20 cellular contexts compared by ENCODE assay signal in genomic region chr5:39121315-39121714, GRCh38. TPM values are rescaled to one million over a fixed set of nuclear protein-coding genes. Genes with fewer than 3 reads are reported as not detected.
DNase-seq lines count a peak whose midpoint lies in the region; ATAC-seq and TF ChIP-seq lines count a peak whose summit lies in the region.
"Had no signal": no experiment of that assay in that cellular context is flagged by ENCODE, and none has a peak within 500 bp of the region (broad histone marks: within the 10 kb centered on the region; RNA-seq: fewer than 3 reads in every experiment).

No MANE protein-coding gene starts in this region.

- no peaks in the 10 kb centered on the region for H3K9me2 ChIP-seq in GM23248 (ENCODE audit: insufficient read depth)

- peaks cover 24% of the 10 kb centered on the region for H3K36me3 Mint-ChIP-seq in activated naive CD4-positive, alpha-beta T cell treated with anti-CD3 and anti-CD28 coated beads, Interleukin-2, amount 50 U/mL, for 24 hours
- peaks cover 20% of the 10 kb centered on the region for H3K36me3 Mint-ChIP-seq in activated naive CD8-positive, alpha-beta T cell treated with anti-CD3 and anti-CD28 coated beads, Interleukin-2, amount 50 U/mL, for 24 hours (ENCODE audit: low read depth)

- no peaks in the 10 kb centered on the region for H3K27me3 Mint-ChIP-seq in activated naive CD4-positive, alpha-beta T cell treated with anti-CD3 and anti-CD28 coated beads, Interleukin-2, amount 50 U/mL, for 24 hours
- no peaks in the 10 kb centered on the region for H3K27me3 Mint-ChIP-seq in activated naive CD8-positive, alpha-beta T cell treated with anti-CD3 and anti-CD28 coated beads, Interleukin-2, amount 50 U/mL, for 24 hours

- H2AFZ ChIP-seq in GM23248: no peak overlapping the region

- CTCF ChIA-PET in RWPE1 (lab: Yijun Ruan, JAX): interaction anchor here (0.7 kb wide), 1 partner anchor 105 kb away, joined by 4 read pairs; no protein-coding TSS in a partner anchor

- H3K9ac ChIP-seq in GM23248: no peak overlapping the region

- H3K36me3 ChIP-seq in GM23248 (ENCODE audit: low read depth): no peaks in the 10 kb centered on the region
- H3K36me3 ChIP-seq: HAP-1 had no signal

- in situ Hi-C loops in GM23248 (cut with MboI): no loop called here

- no peak overlapping the region for H3K4me3 Mint-ChIP-seq in activated naive CD4-positive, alpha-beta T cell treated with anti-CD3 and anti-CD28 coated beads, Interleukin-2, amount 50 U/mL, for 24 hours
- H3K4me3 Mint-ChIP-seq in activated naive CD8-positive, alpha-beta T cell treated with anti-CD3 and anti-CD28 coated beads, Interleukin-2, amount 50 U/mL, for 24 hours: no peak overlapping the region
- H3K4me3 Mint-ChIP-seq: B cell had no signal

- H3K27ac Mint-ChIP-seq in activated naive CD4-positive, alpha-beta T cell treated with anti-CD3 and anti-CD28 coated beads, Interleukin-2, amount 50 U/mL, for 24 hours: peak overlapping the region; percentile 80
- H3K27ac Mint-ChIP-seq in activated naive CD8-positive, alpha-beta T cell treated with anti-CD3 and anti-CD28 coated beads, Interleukin-2, amount 50 U/mL, for 24 hours: peak overlapping the region; percentile 28
- H3K27ac Mint-ChIP-seq: B cell had no signal

- no peaks in the 10 kb centered on the region for H3K79me2 ChIP-seq in GM23248 (ENCODE audit: insufficient read depth)

- H4K20me1 ChIP-seq in GM23248 (ENCODE audit: insufficient read depth): no peaks in the 10 kb centered on the region

- H3K4me2 ChIP-seq in GM23248 (ENCODE audit: unreplicated experiment): no peak overlapping the region

- no peaks in the 10 kb centered on the region for H3K9me3 Mint-ChIP-seq in activated naive CD4-positive, alpha-beta T cell treated with anti-CD3 and anti-CD28 coated beads, Interleukin-2, amount 50 U/mL, for 24 hours
- no peaks in the 10 kb centered on the region for H3K9me3 Mint-ChIP-seq in activated naive CD8-positive, alpha-beta T cell treated with anti-CD3 and anti-CD28 coated beads, Interleukin-2, amount 50 U/mL, for 24 hours

- H3K27ac ChIP-seq in GM23248: no peak overlapping the region
- no peak overlapping the region for H3K27ac ChIP-seq in RWPE1
- H3K27ac ChIP-seq: 22Rv1 had no signal

- H3K9me3 ChIP-seq in GM23248 (ENCODE audit: low read depth): no peaks in the 10 kb centered on the region
- H3K9me3 ChIP-seq: Caco-2, HAP-1 had no signal

- H3K4me3 ChIP-seq in GM23248: no peak overlapping the region
- H3K4me3 ChIP-seq: HAP-1 had no signal

- ATAC-seq in activated CD4-positive, CD25-positive, alpha-beta regulatory T cell treated with anti-CD3 and anti-CD28 coated beads, Interleukin-2, amount 50 U/mL, for 24 hours: peak; percentile 32 to 73
- no peak for ATAC-seq in activated naive CD8-positive, alpha-beta T cell treated with anti-CD3 and anti-CD28 coated beads, Interleukin-2, amount 50 U/mL, for 24 hours

- no peak for DNase-seq in activated CD4-positive, CD25-positive, alpha-beta regulatory T cell (lab: John Stamatoyannopoulos, UW)
- DNase-seq in activated naive CD4-positive, alpha-beta T cell (lab: John Stamatoyannopoulos, UW): no peak
- DNase-seq in GM23248: peak; percentile 19
- no peak for DNase-seq in activated naive CD8-positive, alpha-beta T cell treated with anti-CD3 and anti-CD28 coated beads, Interleukin-2, amount 50 U/mL, for 24 hours
- no peak for DNase-seq in T-helper 9 cell
- no peak for DNase-seq in RWPE1 (ENCODE audit: low spot score)
- DNase-seq: Caco-2; GF-D8; MM.1S; NCI-H1092; NCI-H146; NCI-H2081 treated with DMSO at 0.1 percent for 48 hours; NCI-H748 treated with DMSO at 0.1 percent for 48 hours; NK-92 treated with Interleukin-12 subunit alpha and Interleukin-12 subunit beta, amount 100 ng/mL, for 24 hours; SHP77 had no signal

- no peak; the same call in 1 of the 2 replicates for TF ChIP-seq CTCF in RWPE1 (conservative IDR thresholded peaks at IDR 0.05; ENCODE audit: low read depth)

- 48 to 57% methylated on average over 1 of the region's 1 CpG for WGBS in GM23248 (ENCODE audit: low coverage in 1 of 2, low lambda C conversion rate in 2 of 2, missing lambda C conversion rate in 2 of 2), 2 experiments

- no peaks in the 10 kb centered on the region for H3F3A ChIP-seq in GM23248 (ENCODE audit: insufficient read depth)

- no peaks in the 10 kb centered on the region for H3K27me3 ChIP-seq in GM23248 (replicated peaks; ENCODE audit: insufficient read depth)

- peaks cover 49% of the 10 kb centered on the region for H3K4me1 Mint-ChIP-seq in activated naive CD4-positive, alpha-beta T cell treated with anti-CD3 and anti-CD28 coated beads, Interleukin-2, amount 50 U/mL, for 24 hours
- peaks cover 42% of the 10 kb centered on the region for H3K4me1 Mint-ChIP-seq in activated naive CD8-positive, alpha-beta T cell treated with anti-CD3 and anti-CD28 coated beads, Interleukin-2, amount 50 U/mL, for 24 hours
- H3K4me1 Mint-ChIP-seq: B cell had no signal

- POLR2A ChIA-PET in RWPE1 (lab: Yijun Ruan, JAX; ENCODE audit: low non-redundant PET): no interaction called here

- H3K4me1 ChIP-seq in GM23248 (ENCODE audit: insufficient read depth): peaks cover 20% of the 10 kb centered on the region
- H3K4me1 ChIP-seq: Caco-2, HAP-1 had no signal

RNA-seq across cellular contexts. Expression of gene RICTOR, which starts 47.1 kb away (rescaled TPM):
- total RNA-seq in GM23248 (2014; rRNA removed; shearing (Covaris generic)): 12.5 and 17.2 TPM in 2 replicates
- polyA plus RNA-seq in GM23248 (2016; fragmentation: Nextera tagmentation; extraction: Ambion mirVana): 5.2 and 5.7 TPM in 2 replicates
